28 cellular contexts compared by ENCODE assay signal in genomic region chr16:54443352-54443751, GRCh38.
"Had no signal": no experiment of that assay in that cellular context is flagged by ENCODE, and none has a peak within 500 bp of the region (broad histone marks: within the 10 kb centered on the region; RNA-seq: fewer than 3 reads in every experiment).

No MANE protein-coding gene starts in this region.

- H2AFZ ChIP-seq: neural progenitor cell, parathyroid adenoma had no signal

- ATAC-seq: natural killer cell; psoas muscle; sciatic nerve; stimulated activated effector memory CD8-positive, alpha-beta T cell treated with anti-CD3 and anti-CD28 coated beads, Interleukin-12 subunit alpha, Interleukin-12 subunit beta, amount 100 ng/mL, for 72 hours had no signal

- H3K4me2 ChIP-seq: neural progenitor cell had no signal

- DNase-seq: islet precursor cell; left ventricle myocardium inferior; mesendoderm; naive B cell; natural killer cell; nephron progenitor cell; occipital lobe; psoas muscle; stimulated activated CD4-positive, alpha-beta T cell treated with anti-CD3 and anti-CD28 coated beads, Interleukin-12 subunit alpha, Interleukin-12 subunit beta, amount 100 ng/mL, for 4 hours; stimulated activated CD4-positive, alpha-beta T cell treated with anti-CD3 and anti-CD28 coated beads, Interleukin-15, amount 100 ng/mL, for 24 hours; stimulated activated CD4-positive, alpha-beta T cell treated with anti-CD3 and anti-CD28 coated beads, Interleukin-2, amount 100 ng/mL, for 24 hours; stimulated activated CD4-positive, alpha-beta T cell treated with anti-CD3 and anti-CD28 coated beads, Interleukin-4, amount 100 ng/mL, for 1 hour; stimulated activated naive CD4-positive, alpha-beta T cell; tibial artery; uterus had no signal

- H3K9ac ChIP-seq: neural progenitor cell, parathyroid adenoma had no signal

- H3K4me3 ChIP-seq: left ventricle myocardium inferior, lung, neural progenitor cell, psoas muscle, right atrium auricular region, skin epidermis, suprapubic skin, thoracic aorta, tibial artery, uterus had no signal

- H3K27me3 ChIP-seq: right atrium auricular region had no signal

- H3K9me3 Mint-ChIP-seq: natural killer cell; stimulated activated effector memory CD8-positive, alpha-beta T cell treated with anti-CD3 and anti-CD28 coated beads, Interleukin-12 subunit alpha, Interleukin-12 subunit beta, amount 100 ng/mL, for 72 hours had no signal

- H3K27ac Mint-ChIP-seq: mesothelial cell of epicardium; naive B cell; natural killer cell; nephron progenitor cell; neural progenitor cell; stimulated activated effector memory CD8-positive, alpha-beta T cell treated with anti-CD3 and anti-CD28 coated beads, Interleukin-12 subunit alpha, Interleukin-12 subunit beta, amount 100 ng/mL, for 72 hours; stimulated activated naive CD8-positive, alpha-beta T cell treated with anti-CD3 and anti-CD28 coated beads, Interleukin-15, Interleukin-2, amounts not matched to agents 100 ng/mL and 50 ng/mL, for 24 hours; type B pancreatic cell had no signal

- H3K9me3 ChIP-seq: neutrophil, psoas muscle, suprapubic skin, thoracic aorta, uterus had no signal

- H3K79me2 ChIP-seq: parathyroid adenoma had no signal

- H3K4me1 ChIP-seq: neural progenitor cell, parathyroid adenoma, uterus had no signal

- H3K4me1 Mint-ChIP-seq: naive B cell; natural killer cell; stimulated activated effector memory CD8-positive, alpha-beta T cell treated with anti-CD3 and anti-CD28 coated beads, Interleukin-12 subunit alpha, Interleukin-12 subunit beta, amount 100 ng/mL, for 72 hours had no signal

- H3K36me3 ChIP-seq: left ventricle myocardium inferior, neural progenitor cell, neutrophil, right atrium auricular region, suprapubic skin, thoracic aorta, tibial artery, uterus had no signal

- H3K4me3 Mint-ChIP-seq: mesothelial cell of epicardium; naive B cell; natural killer cell; nephron progenitor cell; neural progenitor cell; stimulated activated effector memory CD8-positive, alpha-beta T cell treated with anti-CD3 and anti-CD28 coated beads, Interleukin-12 subunit alpha, Interleukin-12 subunit beta, amount 100 ng/mL, for 72 hours; stimulated activated naive CD8-positive, alpha-beta T cell treated with anti-CD3 and anti-CD28 coated beads, Interleukin-15, Interleukin-2, amounts not matched to agents 100 ng/mL and 50 ng/mL, for 24 hours; type B pancreatic cell had no signal

- H3K36me3 Mint-ChIP-seq: mesothelial cell of epicardium; naive B cell; natural killer cell; neural progenitor cell; stimulated activated effector memory CD8-positive, alpha-beta T cell treated with anti-CD3 and anti-CD28 coated beads, Interleukin-12 subunit alpha, Interleukin-12 subunit beta, amount 100 ng/mL, for 72 hours had no signal

- H3K27ac ChIP-seq: left ventricle myocardium inferior, neural progenitor cell, neutrophil, parathyroid adenoma, psoas muscle, right atrium auricular region, skin epidermis, suprapubic skin, thoracic aorta, tibial artery, uterus had no signal
